ENCODE assay signal across 1 cellular context in the genomic region with DNA sequence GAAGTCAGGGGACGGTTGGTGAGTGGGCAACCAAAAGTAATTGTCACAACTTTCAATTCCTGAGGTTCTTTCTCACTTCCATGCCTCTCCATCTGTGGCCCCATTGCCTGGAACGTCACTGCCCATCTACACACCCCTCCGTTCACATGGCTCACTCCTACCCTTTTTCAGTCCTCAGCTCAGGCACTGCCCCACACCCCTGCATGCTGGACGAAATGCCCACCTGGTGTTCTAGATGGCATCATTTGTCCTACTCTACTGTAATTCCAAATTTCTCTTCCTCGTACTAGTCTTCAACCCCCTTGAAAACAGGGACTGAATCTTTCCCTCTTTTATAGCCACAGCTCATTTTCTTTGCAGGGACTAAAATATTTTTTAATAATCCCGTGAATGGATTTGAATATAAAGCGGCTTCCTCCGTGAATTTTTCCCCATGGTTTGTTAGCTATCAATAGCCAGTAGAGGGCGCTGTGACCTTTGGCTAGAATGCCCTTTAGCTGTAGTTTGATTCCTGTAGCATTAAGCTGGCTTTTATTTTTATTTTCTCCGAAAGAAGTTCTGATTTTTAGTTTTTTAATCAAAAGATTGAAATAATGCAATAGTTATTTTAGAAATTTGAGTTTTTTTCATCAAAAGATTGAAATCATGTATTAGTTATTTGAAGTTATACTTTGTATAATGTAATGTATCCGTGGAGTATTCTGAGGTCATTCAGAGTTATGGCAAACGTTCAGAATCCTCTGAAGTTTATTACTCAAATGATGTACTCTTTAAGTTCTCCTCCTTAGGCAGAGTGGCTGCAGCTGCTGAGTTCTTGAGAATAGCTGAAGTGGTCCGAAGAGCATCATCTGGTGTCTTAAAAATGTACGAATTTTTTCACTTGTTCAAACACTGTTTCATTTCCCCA.
TF ChIP-seq lines count a peak whose summit lies in the region.

No MANE protein-coding gene starts in this region.

TF ChIP-seq in Ishikawa, 13 proteins besides CTCF, POLR2A, EP300 and RAD21 (continued from another document):
- TF ChIP-seq, protein P1, sequence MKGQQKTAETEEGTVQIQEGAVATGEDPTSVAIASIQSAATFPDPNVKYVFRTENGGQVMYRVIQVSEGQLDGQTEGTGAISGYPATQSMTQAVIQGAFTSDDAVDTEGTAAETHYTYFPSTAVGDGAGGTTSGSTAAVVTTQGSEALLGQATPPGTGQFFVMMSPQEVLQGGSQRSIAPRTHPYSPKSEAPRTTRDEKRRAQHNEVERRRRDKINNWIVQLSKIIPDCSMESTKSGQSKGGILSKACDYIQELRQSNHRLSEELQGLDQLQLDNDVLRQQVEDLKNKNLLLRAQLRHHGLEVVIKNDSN (IDR thresholded peaks at IDR 0.05) = no peak
TF ChIP-seq in Ishikawa: peak in this region for 0.
